Comparison of ENCODE assay signal across 1 cellular context in genomic region chr10:79491171-79491835, GRCh38.
TF ChIP-seq lines count a peak whose summit lies in the region.

No MANE protein-coding gene starts in this region.

TF ChIP-seq in K562, 482 proteins besides CTCF, POLR2A, EP300 and RAD21 (continued from another document):
- TF ChIP-seq NCOA2 (IDR thresholded peaks at IDR 0.05; ENCODE audit: partially characterized antibody in 2 of 2) (no peak), ZNF311 (CRISPR knock-in tag; IDR thresholded peaks at IDR 0.05) (no peak), ZC3H8 (IDR thresholded peaks at IDR 0.05) (no peak), RBM25 (IDR thresholded peaks at IDR 0.05; ENCODE audit: low read depth, low read length, severe bottlenecking) (no peak)
